1 cellular context compared by ENCODE assay signal in genomic region chr19:17859533-17860330, GRCh38.
TF ChIP-seq lines count a peak whose summit lies in the region.

Gene RPL18A, plus strand, starts transcription at chr19:17859910. Its CDS starts 47 bp downstream, at chr19:17859957.

TF ChIP-seq in K562, 482 proteins besides CTCF, POLR2A, EP300 and RAD21 (continued from another document and continues in another):
- TF ChIP-seq ZNF655 (CRISPR knock-in tag; IDR thresholded peaks at IDR 0.05): no peak
- no peak for TF ChIP-seq HDAC6 (IDR thresholded peaks at IDR 0.05; ENCODE audit: low read depth, low read length)
- TF ChIP-seq THRB (CRISPR knock-in tag; conservative IDR thresholded peaks at IDR 0.05): 0 out of 2 replicates have a peak, but pooled peaks have one; percentile 53
- TF ChIP-seq GATAD2B (IDR thresholded peaks at IDR 0.05; ENCODE audit: borderline replicate concordance): no peak
- TF ChIP-seq RERE (CRISPR knock-in tag; IDR thresholded peaks at IDR 0.05; ENCODE audit: borderline replicate concordance): no peak
- no peak for TF ChIP-seq PHTF2 (CRISPR knock-in tag; IDR thresholded peaks at IDR 0.05)
- TF ChIP-seq MED1 (CRISPR knock-in tag; IDR thresholded peaks at IDR 0.05; ENCODE audit: borderline replicate concordance): 0 out of 2 replicates have a peak, but pooled peaks have one; percentile 34
- no peak for TF ChIP-seq ZNF174 (CRISPR knock-in tag; IDR thresholded peaks at IDR 0.05)
- TF ChIP-seq HMG20B (CRISPR knock-in tag; IDR thresholded peaks at IDR 0.05): no peak
- TF ChIP-seq MYC (IDR thresholded peaks at IDR 0.05; ENCODE audit: low read depth, low read length): peak; percentile 96
- TF ChIP-seq MYC (CRISPR knock-in tag; IDR thresholded peaks at IDR 0.05; ENCODE audit: borderline replicate concordance, low read depth): peak; percentile 100
- TF ChIP-seq SRSF9 (IDR thresholded peaks at IDR 0.05; ENCODE audit: borderline replicate concordance, low read depth, low read length): no peak
- TF ChIP-seq ZKSCAN3 (CRISPR knock-in tag; IDR thresholded peaks at IDR 0.05): no peak
- TF ChIP-seq ZNF518B (CRISPR knock-in tag; IDR thresholded peaks at IDR 0.05): no peak
- TF ChIP-seq GATA2 (CRISPR knock-in tag; IDR thresholded peaks at IDR 0.05): no peak
- no peak for TF ChIP-seq ZKSCAN8 (CRISPR knock-in tag; IDR thresholded peaks at IDR 0.05)
- TF ChIP-seq ELK1 (CRISPR knock-in tag; IDR thresholded peaks at IDR 0.05): no peak
- peak; percentile 39; the same call in 1 of the 2 replicates for TF ChIP-seq VEZF1 (CRISPR knock-in tag; IDR thresholded peaks at IDR 0.05)
- peak; percentile 49 for TF ChIP-seq ZBTB33 (CRISPR knock-in tag; IDR thresholded peaks at IDR 0.05)
- no peak for TF ChIP-seq FOSL1 (tag; conservative IDR thresholded peaks at IDR 0.05)
- no peak for TF ChIP-seq ATF3 (IDR thresholded peaks at IDR 0.05)
- no peak for TF ChIP-seq ATF3 (CRISPR knock-in tag; conservative IDR thresholded peaks at IDR 0.05)
- TF ChIP-seq CEBPZ (IDR thresholded peaks at IDR 0.05; ENCODE audit: borderline replicate concordance, low read depth, low read length): peak; percentile 92
- TF ChIP-seq KHSRP (IDR thresholded peaks at IDR 0.05): no peak
- TF ChIP-seq TCF7 (IDR thresholded peaks at IDR 0.05; ENCODE audit: borderline replicate concordance): no peak
- TF ChIP-seq TFE3 (CRISPR knock-in tag; IDR thresholded peaks at IDR 0.05): no peak
- TF ChIP-seq PPARD (CRISPR knock-in tag; IDR thresholded peaks at IDR 0.05): no peak
- peak; percentile 16; the same call in 1 of the 2 replicates for TF ChIP-seq TCF3 (CRISPR knock-in tag; IDR thresholded peaks at IDR 0.05)
- no peak for TF ChIP-seq POLR2AphosphoS2 (IDR thresholded peaks at IDR 0.05; ENCODE audit: low read length)
- TF ChIP-seq ADNP (tag; IDR thresholded peaks at IDR 0.05): no peak
- TF ChIP-seq TAF7 (tag; IDR thresholded peaks at IDR 0.05): peak; percentile 97
- no peak for TF ChIP-seq BRF2 (IDR thresholded peaks at IDR 0.05; ENCODE audit: borderline replicate concordance, insufficient read depth, insufficient read length)
